Comparison of ENCODE assay signal across 15 cellular contexts in the genomic region with DNA sequence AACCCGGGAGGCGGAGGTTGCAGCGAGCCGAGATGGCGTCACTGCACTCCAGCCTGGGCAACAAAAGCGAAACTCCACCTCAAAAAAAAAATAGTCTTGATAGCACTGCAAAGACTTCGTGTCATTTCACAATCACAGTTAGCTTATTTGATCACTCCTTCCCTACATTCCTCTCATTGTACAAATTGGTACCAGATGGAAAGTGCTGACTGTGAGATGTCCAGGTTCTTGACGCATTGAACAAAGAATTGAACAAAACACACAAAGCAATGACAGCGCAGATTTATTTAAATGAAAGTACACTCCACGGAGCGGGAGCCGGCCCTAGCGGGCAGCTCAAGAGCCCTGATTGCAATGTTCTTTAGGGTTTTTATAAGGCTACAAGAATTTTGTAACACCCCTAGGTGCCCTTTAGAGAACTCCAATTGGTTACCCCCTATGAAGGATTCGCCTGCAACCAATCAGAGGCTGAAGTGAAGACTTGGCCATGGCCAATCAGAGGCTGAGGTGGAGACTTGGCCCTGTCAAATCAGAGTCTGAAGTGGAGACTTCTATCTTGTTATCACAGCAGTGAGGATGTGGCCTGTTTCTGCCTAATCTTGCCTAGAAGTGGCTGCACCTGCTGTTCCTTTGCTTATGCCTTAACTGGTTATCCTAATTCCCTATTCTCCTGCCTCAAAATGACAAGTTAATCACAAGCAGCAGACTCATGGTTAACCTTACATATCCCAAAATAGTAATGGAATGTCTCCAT. TPM values are rescaled to one million over a fixed set of nuclear protein-coding genes. Genes with fewer than 3 reads are reported as not detected.
"Had no signal": no experiment of that assay in that cellular context is flagged by ENCODE, and none has a peak within 500 bp of the region (broad histone marks: within the 10 kb centered on the region; RNA-seq: fewer than 3 reads in every experiment).

No MANE protein-coding gene starts in this region.

- H3K27me3 ChIP-seq: foreskin keratinocyte had no signal

- H3K27ac ChIP-seq: foreskin keratinocyte, parathyroid adenoma had no signal

- H3K9ac ChIP-seq: parathyroid adenoma had no signal

- H3K79me2 ChIP-seq: parathyroid adenoma had no signal

- H2AFZ ChIP-seq: parathyroid adenoma had no signal

- DNase-seq: activated CD4-positive, alpha-beta T cell treated with anti-CD3 and anti-CD28 coated beads, Interleukin-2, amount 50 U/mL, for 48 hours; activated naive CD4-positive, alpha-beta T cell treated with anti-CD3 and anti-CD28 coated beads for 36 hours; erythroblast; foreskin keratinocyte; glutamatergic neuron; hypothalamus; kidney glomerular epithelial cell; left ventricle myocardium superior; mesenchymal stem cell; naive thymus-derived CD8-positive, alpha-beta T cell had no signal

- ATAC-seq: activated CD4-positive, CD25-positive, alpha-beta regulatory T cell treated with anti-CD3 and anti-CD28 coated beads, Interleukin-2, amount 50 U/mL, for 24 hours; foreskin keratinocyte; left ventricle myocardium superior; naive thymus-derived CD8-positive, alpha-beta T cell; stimulated activated effector memory CD8-positive, alpha-beta T cell treated with anti-CD3 and anti-CD28 coated beads, Interleukin-12 subunit alpha, Interleukin-12 subunit beta, amount 100 ng/mL, for 72 hours had no signal

- H3K4me1 ChIP-seq: foreskin keratinocyte had no signal

RNA-seq across cellular contexts. Expression of a gene that starts 16.7 kb away (rescaled TPM):
- total RNA-seq: activated naive CD4-positive, alpha-beta T cell treated with anti-CD3 and anti-CD28 coated beads for 36 hours; activated T-helper 2 cell treated with anti-CD3 and anti-CD28 coated beads, Interferon-gamma antibody, Interleukin-2, Interleukin-4, amounts not matched to agents 10 μg/mL and 5 μg/mL and 100 μg/mL, durations not matched to agents 14 hours and 24 hours and 36 hours; foreskin keratinocyte; left ventricle myocardium superior; mucosa of gallbladder; naive thymus-derived CD8-positive, alpha-beta T cell had no signal
- polyA plus RNA-seq: foreskin keratinocyte; naive thymus-derived CD8-positive, alpha-beta T cell had no signal
